In the genomic region with DNA sequence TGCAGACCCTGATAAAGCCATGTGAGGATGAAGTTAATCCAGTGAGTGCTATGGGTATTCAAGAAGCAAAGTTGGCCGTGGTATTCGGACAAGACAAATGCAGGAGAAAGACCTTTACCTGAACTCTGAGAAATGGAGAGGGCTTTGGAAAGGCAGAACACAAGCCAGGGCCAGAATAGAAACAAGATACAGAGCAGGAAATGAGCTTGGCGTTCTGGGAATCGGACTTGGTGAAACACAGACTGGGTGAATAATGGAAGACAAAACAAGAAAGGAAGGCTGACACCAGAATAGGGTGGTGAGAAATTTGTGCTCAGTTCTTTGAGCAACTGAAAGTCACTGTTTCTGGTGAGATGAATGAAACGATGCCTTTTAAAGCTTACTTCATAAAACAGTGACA, we compare ENCODE assay signal across 27 cellular contexts.
A peak's percentile ranks its signal among the peaks of the same experiment; 100 is the strongest.
DNase-seq lines count a peak whose midpoint lies in the region; ATAC-seq and TF ChIP-seq lines count a peak whose summit lies in the region.
"Had no signal": no experiment of that assay in that cellular context is flagged by ENCODE, and none has a peak within 500 bp of the region (broad histone marks: within the 10 kb centered on the region; RNA-seq: fewer than 3 reads in every experiment).

No MANE protein-coding gene starts in this region.

- H3K9me3 Mint-ChIP-seq in CD8-positive, alpha-beta T cell, result no peaks in the 10 kb centered on the region
- H3K9me3 Mint-ChIP-seq: activated naive CD4-positive, alpha-beta T cell treated with anti-CD3 and anti-CD28 coated beads for 36 hours; stimulated activated memory B cell treated with anti-CD40 and anti-IgM and Interleukin-4, amounts not matched to agents 10 μg/mL and 1 μg/mL and 100 μg/mL, for 72 hours had no signal

- no peak for TF ChIP-seq CTCF in right atrium auricular region (IDR thresholded peaks at IDR 0.05)
- TF ChIP-seq CTCF in CD8-positive, alpha-beta T cell (IDR thresholded peaks at IDR 0.05), result no peak

- no peaks in the 10 kb centered on the region for H3K36me3 Mint-ChIP-seq in CD8-positive, alpha-beta T cell
- H3K36me3 Mint-ChIP-seq: CD14-positive monocyte; naive B cell; stimulated activated memory B cell treated with anti-CD40 and anti-IgM and Interleukin-4, amounts not matched to agents 10 μg/mL and 1 μg/mL and 100 μg/mL, for 72 hours had no signal

- H3K4me3 Mint-ChIP-seq in CD8-positive, alpha-beta T cell, result no peak overlapping the region
- H3K4me3 Mint-ChIP-seq: activated CD4-positive, alpha-beta T cell treated with anti-CD3 and anti-CD28 coated beads for 36 hours; activated CD8-positive, alpha-beta T cell treated with anti-CD3 and anti-CD28 coated beads, Interleukin-2, amount 10 ng/mL, durations not matched to agents 7 days and 5 days; activated naive CD4-positive, alpha-beta T cell treated with anti-CD3 and anti-CD28 coated beads for 36 hours; CD14-positive monocyte; naive B cell; stimulated activated memory B cell treated with anti-CD40 and anti-IgM and Interleukin-4, amounts not matched to agents 10 μg/mL and 1 μg/mL and 100 μg/mL, for 72 hours had no signal

- H3K36me3 ChIP-seq in right atrium auricular region (no peaks in the 10 kb centered on the region), aorta (ENCODE audit: control insufficient read depth in 1 of 2, insufficient read depth in 2 of 2, low read length in 1 of 2) (no peaks in the 10 kb centered on the region), HAP-1 (replicated peaks) (no peaks in the 10 kb centered on the region; the same call in 1 of the 2 replicates)
- no peaks in the 10 kb centered on the region for H3K36me3 ChIP-seq in CD8-positive, alpha-beta T cell (ENCODE audit: insufficient read depth, low read length)
- H3K36me3 ChIP-seq: Peyer's patch, upper lobe of right lung had no signal

- H3K9me3 ChIP-seq in right atrium auricular region, result no peaks in the 10 kb centered on the region
- no peaks in the 10 kb centered on the region for H3K9me3 ChIP-seq in aorta (ENCODE audit: control insufficient read depth, low read length)
- H3K9me3 ChIP-seq in CD8-positive, alpha-beta T cell (ENCODE audit: low read length), result no peaks in the 10 kb centered on the region
- no peaks in the 10 kb centered on the region for H3K9me3 ChIP-seq in HAP-1
- H3K9me3 ChIP-seq: Peyer's patch, psoas muscle, upper lobe of right lung had no signal

- H3K27ac ChIP-seq in right atrium auricular region, result no peak overlapping the region
- no peak overlapping the region for H3K27ac ChIP-seq in aorta (ENCODE audit: low read depth in 1 of 2, low read length in 2 of 2)
- H3K27ac ChIP-seq in CD8-positive, alpha-beta T cell (ENCODE audit: low read depth, low read length), result no peak overlapping the region
- H3K27ac ChIP-seq: Peyer's patch, upper lobe of right lung had no signal

- no peaks in the 10 kb centered on the region for H3K27me3 Mint-ChIP-seq in CD8-positive, alpha-beta T cell (ENCODE audit: low read depth)
- H3K27me3 Mint-ChIP-seq: naive B cell; stimulated activated memory B cell treated with anti-CD40 and anti-IgM and Interleukin-4, amounts not matched to agents 10 μg/mL and 1 μg/mL and 100 μg/mL, for 72 hours had no signal

- CTCF ChIA-PET in CD8-positive, alpha-beta T cell (lab: Charles Lee), result interaction anchor here (0.7 kb wide), 1 partner anchor 99 kb away, joined by 3 read pairs; no protein-coding TSS in a partner anchor

- DNase-seq in Right ventricle myocardium superior (no peak), right atrium auricular region (ENCODE audit: low spot score) (no peak), dermis blood vessel endothelial cell (peak; percentile 41), lung microvascular endothelial cell (ENCODE audit: low read depth in 2 of 2) (peak; percentile 11 to 51), aorta (no peak), HAP-1 (ENCODE audit: low spot score in 2 of 2) (no peak), NCI-H2171 treated with DMSO at 0.1 percent for 48 hours (lab: John Stamatoyannopoulos, UW) (no peak)
- no peak for DNase-seq in CD8-positive, alpha-beta T cell
- DNase-seq: 8988T; activated CD4-positive, alpha-beta T cell treated with anti-CD3 and anti-CD28 coated beads for 36 hours; activated CD8-positive, alpha-beta T cell treated with anti-CD3 and anti-CD28 coated beads, Interleukin-2, amount 10 ng/mL, durations not matched to agents 7 days and 5 days; activated naive CD4-positive, alpha-beta T cell treated with anti-CD3 and anti-CD28 coated beads for 36 hours; DND-41; GOT3; midbrain; naive B cell; NCI-H1417; NCI-H2081 treated with DMSO at 0.1 percent for 48 hours; NCI-H226; NCI-H526 treated with DMSO at 0.1 percent for 48 hours; Peyer's patch; psoas muscle; substantia nigra; T-helper 9 cell; upper lobe of right lung had no signal

- POLR2A ChIA-PET in CD8-positive, alpha-beta T cell (lab: Charles Lee), result no interaction called here

- intact Hi-C loops in Right ventricle myocardium superior (cut with DNase I), result no loop called here
- intact Hi-C loops in aorta (cut with DNase I), result no loop called here
- intact Hi-C loops in CD8-positive, alpha-beta T cell (cut with DNase I, micrococcal nuclease), result no loop called here

- no peak overlapping the region for H3K27ac Mint-ChIP-seq in CD8-positive, alpha-beta T cell
- H3K27ac Mint-ChIP-seq: activated CD4-positive, alpha-beta T cell treated with anti-CD3 and anti-CD28 coated beads for 36 hours; activated CD8-positive, alpha-beta T cell treated with anti-CD3 and anti-CD28 coated beads, Interleukin-2, amount 10 ng/mL, durations not matched to agents 7 days and 5 days; activated naive CD4-positive, alpha-beta T cell treated with anti-CD3 and anti-CD28 coated beads for 36 hours; CD14-positive monocyte; naive B cell; stimulated activated memory B cell treated with anti-CD40 and anti-IgM and Interleukin-4, amounts not matched to agents 10 μg/mL and 1 μg/mL and 100 μg/mL, for 72 hours had no signal

- H3K4me1 ChIP-seq in right atrium auricular region, result no peaks in the 10 kb centered on the region
- H3K4me1 ChIP-seq in aorta (ENCODE audit: control insufficient read depth in 1 of 2, insufficient read depth in 2 of 2, low read length in 2 of 2), result no peaks in the 10 kb centered on the region
- H3K4me1 ChIP-seq in CD8-positive, alpha-beta T cell (ENCODE audit: insufficient read depth, low read length), result no peaks in the 10 kb centered on the region
- H3K4me1 ChIP-seq in HAP-1, result peaks cover 4% of the 10 kb centered on the region; the same call in 1 of the 2 replicates
- H3K4me1 ChIP-seq: Peyer's patch, psoas muscle, upper lobe of right lung had no signal

- peak; percentile 66 for ATAC-seq in Right ventricle myocardium superior (ENCODE audit: poor library complexity)
- ATAC-seq in aorta (ENCODE audit: low FRiP score), result peak; percentile 46
- no peak for ATAC-seq in CD8-positive, alpha-beta T cell
- ATAC-seq: activated CD4-positive, alpha-beta T cell treated with anti-CD3 and anti-CD28 coated beads for 36 hours; activated CD8-positive, alpha-beta T cell treated with anti-CD3 and anti-CD28 coated beads, Interleukin-2, amount 10 ng/mL, durations not matched to agents 7 days and 5 days; stimulated activated memory B cell treated with anti-CD40 and anti-IgM and Interleukin-4, amounts not matched to agents 10 μg/mL and 1 μg/mL and 100 μg/mL, for 72 hours; upper lobe of right lung had no signal

- in situ Hi-C loops in HAP-1 (cut with MboI; ENCODE audit: low sequenced_read_pairs), result no loop called here

- WGBS in aorta, 2 donors, result 5 to 15% methylated on average over 5 of the region's 5 CpGs

- H3K4me3 ChIP-seq in right atrium auricular region, result no peak overlapping the region
- H3K4me3 ChIP-seq in aorta (ENCODE audit: low read length in 2 of 2), result no peak overlapping the region
- H3K4me3 ChIP-seq in CD8-positive, alpha-beta T cell (ENCODE audit: low read depth, low read length), result no peak overlapping the region
- no peak overlapping the region for H3K4me3 ChIP-seq in HAP-1
- H3K4me3 ChIP-seq: Peyer's patch, psoas muscle, upper lobe of right lung had no signal

- no peaks in the 10 kb centered on the region for H3K4me1 Mint-ChIP-seq in CD8-positive, alpha-beta T cell (ENCODE audit: low read depth)
- H3K4me1 Mint-ChIP-seq: activated CD4-positive, alpha-beta T cell treated with anti-CD3 and anti-CD28 coated beads for 36 hours; CD14-positive monocyte; naive B cell; stimulated activated memory B cell treated with anti-CD40 and anti-IgM and Interleukin-4, amounts not matched to agents 10 μg/mL and 1 μg/mL and 100 μg/mL, for 72 hours had no signal

- H3K27me3 ChIP-seq in right atrium auricular region, result no peaks in the 10 kb centered on the region
- no peaks in the 10 kb centered on the region for H3K27me3 ChIP-seq in aorta (ENCODE audit: control insufficient read depth in 1 of 2, insufficient read depth in 2 of 2, low read length in 1 of 2)
- no peaks in the 10 kb centered on the region for H3K27me3 ChIP-seq in CD8-positive, alpha-beta T cell (ENCODE audit: insufficient read depth, low read length)
- H3K27me3 ChIP-seq in HAP-1 (ENCODE audit: low read depth), result no peaks in the 10 kb centered on the region
- H3K27me3 ChIP-seq: Peyer's patch, upper lobe of right lung had no signal

Comparison
In these comparisons a context has a peak if more than half of its experiments do, and no peak if none do; other contexts are left out.
1. DNase-seq: peak in dermis blood vessel endothelial cell (single experiment) and lung microvascular endothelial cell (2 of 2); none in Right ventricle myocardium superior (single experiment), right atrium auricular region (single experiment), aorta (0 of 2), CD8-positive, alpha-beta T cell (0 of 7), HAP-1 (0 of 2) and NCI-H2171 treated with DMSO at 0.1 percent for 48 hours (single experiment).